Comparison of ENCODE assay signal across 25 cellular contexts in the genomic region with DNA sequence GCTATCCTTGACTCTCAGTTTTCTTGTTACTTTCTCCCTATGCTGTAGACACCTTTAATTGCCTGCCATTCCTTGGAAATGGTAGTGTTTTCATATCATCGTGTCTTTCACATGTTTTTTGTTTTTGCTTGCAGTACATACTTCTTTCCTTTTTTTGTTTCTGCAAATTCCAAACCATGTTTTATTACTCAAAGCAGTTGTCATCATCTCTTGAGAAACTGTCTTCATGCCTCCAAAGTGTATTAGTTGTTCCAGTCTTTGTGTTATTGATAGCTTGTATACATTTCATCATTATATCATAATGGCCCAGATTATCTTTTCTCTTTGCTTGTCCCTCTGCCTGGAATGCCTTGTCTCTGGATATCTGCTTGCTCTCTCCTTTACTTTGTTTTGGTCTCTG. TPM values are rescaled to one million over a fixed set of nuclear protein-coding genes. Genes with fewer than 3 reads are reported as not detected.
DNase-seq lines count a peak whose midpoint lies in the region; ATAC-seq and TF ChIP-seq lines count a peak whose summit lies in the region.
"Had no signal": no experiment of that assay in that cellular context is flagged by ENCODE, and none has a peak within 500 bp of the region (broad histone marks: within the 10 kb centered on the region; RNA-seq: fewer than 3 reads in every experiment).

No MANE protein-coding gene starts in this region.

- H3K27ac Mint-ChIP-seq in nephron progenitor cell = peak overlapping the region; percentile 8
- H3K27ac Mint-ChIP-seq: activated CD8-positive, alpha-beta memory T cell treated with anti-CD3 and anti-CD28 coated beads, Interleukin-2, amount 10 ng/mL, durations not matched to agents 7 days and 5 days had no signal

- DNase-seq in heart right ventricle = no peak
- DNase-seq in Right ventricle myocardium superior = no peak
- DNase-seq in coronary artery (ENCODE audit: low spot score) = no peak
- no peak for DNase-seq in nephron progenitor cell
- no peak for DNase-seq in uterus
- no peak for DNase-seq in NCI-H226
- no peak for DNase-seq in activated T-cell treated with anti-CD3 and anti-CD28 coated beads for 4 hours
- DNase-seq: activated CD4-positive, alpha-beta T cell treated with anti-CD3 and anti-CD28 coated beads for 4 hours; activated CD8-positive, alpha-beta memory T cell treated with anti-CD3 and anti-CD28 coated beads, Interleukin-2, amount 10 ng/mL, durations not matched to agents 7 days and 5 days; activated naive CD4-positive, alpha-beta T cell treated with anti-CD3 and anti-CD28 coated beads, Interleukin-2, amount 50 U/mL, for 16 hours; aorta; BE2C; effector CD4-positive, alpha-beta T cell; GF-D8; GOT3; Kasumi-1; kidney; NCI-H1048; NCI-H187; NCI-H2227 treated with DMSO at 0.1 percent for 48 hours; T-helper 2 cell had no signal

- TF ChIP-seq POLR2A in uterus (IDR thresholded peaks at IDR 0.05) = no peak

- peaks cover 25% of the 10 kb centered on the region for H3K4me1 Mint-ChIP-seq in nephron progenitor cell

- intact Hi-C loops in heart right ventricle (cut with DNase I) = loop anchor here in 1 of 10 donors (10.0 kb wide), 2 partner anchors 54 to 104 kb away; partner anchors contain the start of gene PDLIM5
- intact Hi-C loops in Right ventricle myocardium superior (cut with DNase I) = no loop called here
- intact Hi-C loops in uterus (cut with DNase I; ENCODE audit: low total_unique reads) = no loop called here

- H3K27me3 ChIP-seq in heart right ventricle (no peaks in the 10 kb centered on the region), uterus (no peaks in the 10 kb centered on the region)
- H3K27me3 ChIP-seq: BE2C had no signal

- peaks cover 25% of the 10 kb centered on the region for H3K9me3 Mint-ChIP-seq in nephron progenitor cell

- H3K4me3 ChIP-seq in heart right ventricle (no peak overlapping the region), coronary artery (peak overlapping the region; percentile 11), uterus (no peak overlapping the region)
- H3K4me3 ChIP-seq: lung, SK-N-MC had no signal

- no peaks in the 10 kb centered on the region for H3K27me3 Mint-ChIP-seq in nephron progenitor cell (ENCODE audit: low read depth, poor library complexity)
- H3K27me3 Mint-ChIP-seq: activated CD8-positive, alpha-beta memory T cell treated with anti-CD3 and anti-CD28 coated beads, Interleukin-2, amount 10 ng/mL, durations not matched to agents 7 days and 5 days had no signal

- H3K36me3 ChIP-seq in heart right ventricle (peaks cover 0 to 14% (median 0%) of the 10 kb centered on the region in 9 donors), uterus (no peaks in the 10 kb centered on the region)
- H3K36me3 ChIP-seq: BE2C had no signal

- H3K27ac ChIP-seq in heart right ventricle (peak overlapping the region in 6 of 10 donors; percentile 18 to 65 (median 51)), coronary artery (peak overlapping the region; percentile 53 to 67), uterus (peak overlapping the region; percentile 82 to 99)
- H3K27ac ChIP-seq: SK-N-MC had no signal

- H3K4me1 ChIP-seq in heart right ventricle = peaks cover 8 to 84% (median 59%) of the 10 kb centered on the region in 9 donors
- H3K4me1 ChIP-seq in uterus = peaks cover 0 to 29% of the 10 kb centered on the region in 2 donors

- no peak overlapping the region for H3K4me3 Mint-ChIP-seq in nephron progenitor cell
- H3K4me3 Mint-ChIP-seq: activated CD8-positive, alpha-beta memory T cell treated with anti-CD3 and anti-CD28 coated beads, Interleukin-2, amount 10 ng/mL, durations not matched to agents 7 days and 5 days; neural crest cell had no signal

- H3K9me3 ChIP-seq in heart right ventricle (peaks cover 0 to 5% (median 0%) of the 10 kb centered on the region in 11 donors), uterus (no peaks in the 10 kb centered on the region)
- H3K9me3 ChIP-seq: BE2C had no signal

- no peak for ATAC-seq in heart right ventricle
- no peak for ATAC-seq in Right ventricle myocardium superior (ENCODE audit: poor library complexity)
- ATAC-seq in HG02981 (IDR thresholded peaks at IDR 0.05; ENCODE audit: unreplicated experiment) = no peak
- ATAC-seq: activated CD8-positive, alpha-beta memory T cell treated with anti-CD3 and anti-CD28 coated beads, Interleukin-2, amount 10 ng/mL, durations not matched to agents 7 days and 5 days had no signal

- peaks cover 66% of the 10 kb centered on the region for H3K36me3 Mint-ChIP-seq in nephron progenitor cell (ENCODE audit: low read depth)

- no peak for TF ChIP-seq CTCF in heart right ventricle (IDR thresholded peaks at IDR 0.05)
- TF ChIP-seq CTCF in coronary artery (IDR thresholded peaks at IDR 0.05) = no peak
- TF ChIP-seq CTCF in nephron progenitor cell (IDR thresholded peaks at IDR 0.05) = no peak
- no peak for TF ChIP-seq CTCF in uterus (IDR thresholded peaks at IDR 0.05)

- 28 to 41% methylated on average over 1 of the region's 1 CpG for WGBS in heart right ventricle, 2 donors

RNA-seq across cellular contexts. Expression of gene PDLIM5, which starts 57.1 kb away (rescaled TPM):
- total RNA-seq in heart right ventricle = 1,000 to 10,000 TPM in 9 of 10 donors, 100 to 1,000 TPM in 1; 856 to 1,549 (median 1,274) TPM
- polyA plus RNA-seq in heart right ventricle = 100 to 1,000 TPM; 221 to 521 TPM
- total RNA-seq in Right ventricle myocardium superior = 979 TPM
- total RNA-seq in uterus = 100 to 1,000 TPM in 3 of 4 donors, 10 to 100 TPM in 1; 90.8 to 571 (median 351) TPM
